Comparison of ENCODE assay signal across 39 cellular contexts in genomic region chr14:74368026-74368425, GRCh38. TPM values are rescaled to one million over a fixed set of nuclear protein-coding genes. Genes with fewer than 3 reads are reported as not detected.
"Had no signal": no experiment of that assay in that cellular context is flagged by ENCODE, and none has a peak within 500 bp of the region (broad histone marks: within the 10 kb centered on the region; RNA-seq: fewer than 3 reads in every experiment).

No MANE protein-coding gene starts in this region.

- H3K4me3 ChIP-seq: ascending aorta, cardiac muscle cell had no signal

- ATAC-seq: activated CD4-positive, alpha-beta T cell treated with anti-CD3 and anti-CD28 coated beads for 36 hours; activated CD4-positive, CD25-positive, alpha-beta regulatory T cell treated with anti-CD3 and anti-CD28 coated beads, Interleukin-2, amount 50 U/mL, for 24 hours; activated CD8-positive, alpha-beta memory T cell treated with anti-CD3 and anti-CD28 coated beads, Interleukin-2, amount 10 ng/mL, durations not matched to agents 7 days and 5 days; activated CD8-positive, alpha-beta T cell treated with anti-CD3 and anti-CD28 coated beads, Interleukin-2, amount 10 ng/mL, durations not matched to agents 7 days and 5 days; activated naive CD8-positive, alpha-beta T cell treated with anti-CD3 and anti-CD28 coated beads, Interleukin-2, amount 50 U/mL, for 24 hours had no signal

- H3K4me1 ChIP-seq: ascending aorta had no signal

- H3K27ac Mint-ChIP-seq: activated CD4-positive, alpha-beta memory T cell treated with anti-CD3 and anti-CD28 coated beads, Interleukin-2, amount 10 ng/mL, durations not matched to agents 7 days and 5 days; activated CD4-positive, alpha-beta T cell treated with anti-CD3 and anti-CD28 coated beads for 36 hours; activated CD4-positive, alpha-beta T cell treated with anti-CD3 and anti-CD28 coated beads, Interleukin-2, amount 10 ng/mL, durations not matched to agents 7 days and 5 days; activated CD8-positive, alpha-beta memory T cell treated with anti-CD3 and anti-CD28 coated beads, Interleukin-2, amount 10 ng/mL, durations not matched to agents 7 days and 5 days; activated CD8-positive, alpha-beta T cell treated with anti-CD3 and anti-CD28 coated beads, Interleukin-2, amount 10 ng/mL, durations not matched to agents 7 days and 5 days; activated naive CD4-positive, alpha-beta T cell treated with anti-CD3 and anti-CD28 coated beads, Interleukin-2, amount 10 ng/mL, durations not matched to agents 7 days and 5 days; activated naive CD8-positive, alpha-beta T cell; activated naive CD8-positive, alpha-beta T cell treated with anti-CD3 and anti-CD28 coated beads, Interleukin-2, amount 10 ng/mL, durations not matched to agents 7 days and 5 days; activated naive CD8-positive, alpha-beta T cell treated with anti-CD3 and anti-CD28 coated beads, Interleukin-2, amount 50 U/mL, for 24 hours; activated T-cell treated with anti-CD3 and anti-CD28 coated beads, Interleukin-2, amount 50 U/mL, for 24 hours; activated T-helper 2 cell treated with anti-CD3 and anti-CD28 coated beads, Interferon-gamma antibody, Interleukin-2, Interleukin-4, amounts not matched to agents 10 μg/mL and 5 μg/mL and 100 μg/mL, durations not matched to agents 14 hours and 24 hours and 36 hours; brain; T-helper 1 cell treated with Interleukin-12 subunit alpha and Interleukin-12 subunit beta and Interleukin-4 antibody, amounts not matched to agents 30 μg/mL and 1 μg/mL, for 36 hours; T-helper 2 cell treated with Interferon-gamma antibody and Interleukin-4, amounts not matched to agents 5 μg/mL and 100 μg/mL, for 36 hours had no signal

- DNase-seq: activated CD4-positive, alpha-beta memory T cell treated with anti-CD3 and anti-CD28 coated beads, Interleukin-2, amount 10 ng/mL, durations not matched to agents 7 days and 5 days; activated CD4-positive, alpha-beta T cell treated with anti-CD3 and anti-CD28 coated beads for 1 hour; activated CD4-positive, alpha-beta T cell treated with anti-CD3 and anti-CD28 coated beads for 36 hours; activated CD4-positive, alpha-beta T cell treated with anti-CD3 and anti-CD28 coated beads for 48 hours; activated CD4-positive, alpha-beta T cell treated with anti-CD3 and anti-CD28 coated beads, Interleukin-2, amount 10 ng/mL, durations not matched to agents 7 days and 5 days; activated CD4-positive, alpha-beta T cell treated with anti-CD3 and anti-CD28 coated beads, Interleukin-2, amount 50 U/mL, for 48 hours; activated CD4-positive, CD25-positive, alpha-beta regulatory T cell; activated CD8-positive, alpha-beta memory T cell treated with anti-CD3 and anti-CD28 coated beads for 24 hours; activated CD8-positive, alpha-beta memory T cell treated with anti-CD3 and anti-CD28 coated beads, Interleukin-2, amount 10 ng/mL, durations not matched to agents 7 days and 5 days; activated CD8-positive, alpha-beta memory T cell treated with anti-CD3 and anti-CD28 coated beads, Interleukin-2, amount 50 U/mL, for 48 hours; activated CD8-positive, alpha-beta T cell treated with anti-CD3 and anti-CD28 coated beads, Interleukin-2, amount 10 ng/mL, durations not matched to agents 7 days and 5 days; activated effector memory CD4-positive, alpha-beta T cell treated with Interleukin-2 at 50 U/mL for 16 hours; activated gamma-delta T cell; activated naive CD4-positive, alpha-beta T cell treated with anti-CD3 and anti-CD28 coated beads, Interleukin-2, amount 10 ng/mL, durations not matched to agents 7 days and 5 days; activated naive CD4-positive, alpha-beta T cell treated with Interleukin-2 at 50 U/mL for 16 hours; activated naive CD8-positive, alpha-beta T cell treated with anti-CD3 and anti-CD28 coated beads, Interleukin-2, amount 10 ng/mL, durations not matched to agents 7 days and 5 days; activated naive CD8-positive, alpha-beta T cell treated with anti-CD3 and anti-CD28 coated beads, Interleukin-2, amount 50 U/mL, for 24 hours; activated T-cell treated with anti-CD3 and anti-CD28 coated beads, Interleukin-2, amount 50 U/mL, for 24 hours; activated T-cell treated with anti-CD3 and anti-CD28 coated beads, Interleukin-2, amount 50 U/mL, for 48 hours; amygdala; anterior cingulate cortex; caudate nucleus; cerebellar nuclear complex; T-helper 1 cell; T-helper 2 cell; T-helper 9 cell had no signal

- H3K36me3 Mint-ChIP-seq: activated CD8-positive, alpha-beta memory T cell treated with anti-CD3 and anti-CD28 coated beads, Interleukin-2, amount 10 ng/mL, durations not matched to agents 7 days and 5 days; activated naive CD4-positive, alpha-beta T cell treated with anti-CD3 and anti-CD28 coated beads, Interleukin-2, amount 10 ng/mL, durations not matched to agents 7 days and 5 days; activated naive CD4-positive, alpha-beta T cell treated with anti-CD3 and anti-CD28 coated beads, Interleukin-2, amount 50 U/mL, for 24 hours; activated naive CD8-positive, alpha-beta T cell; activated naive CD8-positive, alpha-beta T cell treated with anti-CD3 and anti-CD28 coated beads, Interleukin-2, amount 10 ng/mL, durations not matched to agents 7 days and 5 days; brain had no signal

- H3K27ac ChIP-seq: ascending aorta, cardiac muscle cell, VCaP had no signal

- H3K27me3 ChIP-seq: ascending aorta, cardiac muscle cell had no signal

- H3K27me3 Mint-ChIP-seq: activated naive CD8-positive, alpha-beta T cell treated with anti-CD3 and anti-CD28 coated beads, Interleukin-2, amount 50 U/mL, for 24 hours had no signal

- H3K9me3 Mint-ChIP-seq: activated CD4-positive, alpha-beta memory T cell treated with anti-CD3 and anti-CD28 coated beads, Interleukin-2, amount 10 ng/mL, durations not matched to agents 7 days and 5 days; activated CD4-positive, alpha-beta T cell treated with anti-CD3 and anti-CD28 coated beads, Interleukin-2, amount 10 ng/mL, durations not matched to agents 7 days and 5 days; activated naive CD4-positive, alpha-beta T cell treated with anti-CD3 and anti-CD28 coated beads, Interleukin-2, amount 10 ng/mL, durations not matched to agents 7 days and 5 days; activated naive CD4-positive, alpha-beta T cell treated with anti-CD3 and anti-CD28 coated beads, Interleukin-2, amount 50 U/mL, for 24 hours; activated naive CD8-positive, alpha-beta T cell treated with anti-CD3 and anti-CD28 coated beads, Interleukin-2, amount 10 ng/mL, durations not matched to agents 7 days and 5 days; activated naive CD8-positive, alpha-beta T cell treated with anti-CD3 and anti-CD28 coated beads, Interleukin-2, amount 50 U/mL, for 24 hours; activated T-cell treated with anti-CD3 and anti-CD28 coated beads, Interleukin-2, amount 50 U/mL, for 24 hours; activated T-helper 2 cell treated with anti-CD3 and anti-CD28 coated beads, Interferon-gamma antibody, Interleukin-2, Interleukin-4, amounts not matched to agents 10 μg/mL and 5 μg/mL and 100 μg/mL, durations not matched to agents 14 hours and 24 hours and 36 hours; brain; central memory CD8-positive, alpha-beta T cell; T-helper 1 cell treated with Interleukin-12 subunit alpha and Interleukin-12 subunit beta and Interleukin-4 antibody, amounts not matched to agents 30 μg/mL and 1 μg/mL, for 36 hours; T-helper 2 cell treated with Interferon-gamma antibody and Interleukin-4, amounts not matched to agents 5 μg/mL and 100 μg/mL, for 36 hours had no signal

- H3K9me3 ChIP-seq: ascending aorta had no signal

- H3K36me3 ChIP-seq: ascending aorta, cardiac muscle cell had no signal

- FAIRE-seq: bronchial epithelial cell, TTC549 had no signal

- H3K4me3 Mint-ChIP-seq: activated CD4-positive, alpha-beta memory T cell treated with anti-CD3 and anti-CD28 coated beads, Interleukin-2, amount 10 ng/mL, durations not matched to agents 7 days and 5 days; activated CD4-positive, alpha-beta T cell treated with anti-CD3 and anti-CD28 coated beads for 36 hours; activated CD4-positive, alpha-beta T cell treated with anti-CD3 and anti-CD28 coated beads, Interleukin-2, amount 10 ng/mL, durations not matched to agents 7 days and 5 days; activated CD8-positive, alpha-beta memory T cell treated with anti-CD3 and anti-CD28 coated beads, Interleukin-2, amount 10 ng/mL, durations not matched to agents 7 days and 5 days; activated CD8-positive, alpha-beta T cell treated with anti-CD3 and anti-CD28 coated beads, Interleukin-2, amount 10 ng/mL, durations not matched to agents 7 days and 5 days; activated naive CD4-positive, alpha-beta T cell treated with anti-CD3 and anti-CD28 coated beads, Interleukin-2, amount 10 ng/mL, durations not matched to agents 7 days and 5 days; activated naive CD4-positive, alpha-beta T cell treated with anti-CD3 and anti-CD28 coated beads, Interleukin-2, amount 50 U/mL, for 24 hours; activated naive CD8-positive, alpha-beta T cell; activated naive CD8-positive, alpha-beta T cell treated with anti-CD3 and anti-CD28 coated beads, Interleukin-2, amount 10 ng/mL, durations not matched to agents 7 days and 5 days; activated naive CD8-positive, alpha-beta T cell treated with anti-CD3 and anti-CD28 coated beads, Interleukin-2, amount 50 U/mL, for 24 hours; activated T-cell treated with anti-CD3 and anti-CD28 coated beads, Interleukin-2, amount 50 U/mL, for 24 hours; brain; central memory CD8-positive, alpha-beta T cell; T-helper 1 cell treated with Interleukin-12 subunit alpha and Interleukin-12 subunit beta and Interleukin-4 antibody, amounts not matched to agents 30 μg/mL and 1 μg/mL, for 36 hours; T-helper 2 cell treated with Interferon-gamma antibody and Interleukin-4, amounts not matched to agents 5 μg/mL and 100 μg/mL, for 36 hours had no signal

- H3K4me1 Mint-ChIP-seq: activated CD4-positive, alpha-beta memory T cell treated with anti-CD3 and anti-CD28 coated beads, Interleukin-2, amount 10 ng/mL, durations not matched to agents 7 days and 5 days; activated CD4-positive, alpha-beta T cell treated with anti-CD3 and anti-CD28 coated beads for 36 hours; activated CD4-positive, alpha-beta T cell treated with anti-CD3 and anti-CD28 coated beads, Interleukin-2, amount 10 ng/mL, durations not matched to agents 7 days and 5 days; activated CD8-positive, alpha-beta memory T cell treated with anti-CD3 and anti-CD28 coated beads, Interleukin-2, amount 10 ng/mL, durations not matched to agents 7 days and 5 days; activated naive CD4-positive, alpha-beta T cell treated with anti-CD3 and anti-CD28 coated beads, Interleukin-2, amount 10 ng/mL, durations not matched to agents 7 days and 5 days; activated naive CD4-positive, alpha-beta T cell treated with anti-CD3 and anti-CD28 coated beads, Interleukin-2, amount 50 U/mL, for 24 hours; activated naive CD8-positive, alpha-beta T cell treated with anti-CD3 and anti-CD28 coated beads, Interleukin-2, amount 10 ng/mL, durations not matched to agents 7 days and 5 days; activated naive CD8-positive, alpha-beta T cell treated with anti-CD3 and anti-CD28 coated beads, Interleukin-2, amount 50 U/mL, for 24 hours; central memory CD8-positive, alpha-beta T cell had no signal

RNA-seq across cellular contexts. Expression of gene VRTN, which starts 19.8 kb away (rescaled TPM):
- total RNA-seq: activated CD4-positive, alpha-beta memory T cell treated with anti-CD3 and anti-CD28 coated beads, Interleukin-2, amount 10 ng/mL, durations not matched to agents 7 days and 5 days; activated CD4-positive, alpha-beta T cell treated with anti-CD3 and anti-CD28 coated beads for 36 hours; activated CD4-positive, alpha-beta T cell treated with anti-CD3 and anti-CD28 coated beads, Interleukin-2, amount 10 ng/mL, durations not matched to agents 7 days and 5 days; activated CD8-positive, alpha-beta memory T cell treated with anti-CD3 and anti-CD28 coated beads, Interleukin-2, amount 10 ng/mL, durations not matched to agents 7 days and 5 days; activated CD8-positive, alpha-beta T cell treated with anti-CD3 and anti-CD28 coated beads, Interleukin-2, amount 10 ng/mL, durations not matched to agents 7 days and 5 days; activated naive CD8-positive, alpha-beta T cell treated with anti-CD3 and anti-CD28 coated beads, Interleukin-2, amount 10 ng/mL, durations not matched to agents 7 days and 5 days; activated T-helper 2 cell treated with anti-CD3 and anti-CD28 coated beads, Interferon-gamma antibody, Interleukin-2, Interleukin-4, amounts not matched to agents 10 μg/mL and 5 μg/mL and 100 μg/mL, durations not matched to agents 14 hours and 24 hours and 36 hours; ascending aorta; bronchial epithelial cell had no signal

RNA-seq across cellular contexts. Expression of gene SYNDIG1L, which starts 58.0 kb away (rescaled TPM):
- total RNA-seq: activated CD4-positive, alpha-beta memory T cell treated with anti-CD3 and anti-CD28 coated beads, Interleukin-2, amount 10 ng/mL, durations not matched to agents 7 days and 5 days; activated CD4-positive, alpha-beta T cell treated with anti-CD3 and anti-CD28 coated beads for 36 hours; activated CD4-positive, alpha-beta T cell treated with anti-CD3 and anti-CD28 coated beads, Interleukin-2, amount 10 ng/mL, durations not matched to agents 7 days and 5 days; activated CD8-positive, alpha-beta memory T cell treated with anti-CD3 and anti-CD28 coated beads, Interleukin-2, amount 10 ng/mL, durations not matched to agents 7 days and 5 days; activated CD8-positive, alpha-beta T cell treated with anti-CD3 and anti-CD28 coated beads, Interleukin-2, amount 10 ng/mL, durations not matched to agents 7 days and 5 days; activated naive CD8-positive, alpha-beta T cell treated with anti-CD3 and anti-CD28 coated beads, Interleukin-2, amount 10 ng/mL, durations not matched to agents 7 days and 5 days; activated T-helper 2 cell treated with anti-CD3 and anti-CD28 coated beads, Interferon-gamma antibody, Interleukin-2, Interleukin-4, amounts not matched to agents 10 μg/mL and 5 μg/mL and 100 μg/mL, durations not matched to agents 14 hours and 24 hours and 36 hours; ascending aorta had no signal
